Comparison of ENCODE assay signal across 1 cellular context in genomic region chr5:119385136-119386128, GRCh38.
TF ChIP-seq lines count a peak whose summit lies in the region.

No MANE protein-coding gene starts in this region.

TF ChIP-seq in WTC11, 78 proteins besides CTCF, POLR2A, EP300 and RAD21 (continued from another document):
- TF ChIP-seq ZSCAN18 (CRISPR knock-in tag; IDR thresholded peaks at IDR 0.05) = no peak
- TF ChIP-seq USF1 (CRISPR knock-in tag; IDR thresholded peaks at IDR 0.05) = no peak
- no peak for TF ChIP-seq SP1 (CRISPR knock-in tag; conservative IDR thresholded peaks at IDR 0.05)
- no peak for TF ChIP-seq NFE2L1 (CRISPR knock-in tag; IDR thresholded peaks at IDR 0.05)
- no peak for TF ChIP-seq ZNF263 (CRISPR knock-in tag; IDR thresholded peaks at IDR 0.05; ENCODE audit: low read depth)
- TF ChIP-seq GRHL2 (CRISPR knock-in tag; IDR thresholded peaks at IDR 0.05; ENCODE audit: insufficient replicate concordance, severe bottlenecking) = no peak
- TF ChIP-seq RORB (CRISPR knock-in tag; IDR thresholded peaks at IDR 0.05) = no peak
- no peak for TF ChIP-seq CDX4 (CRISPR knock-in tag; IDR thresholded peaks at IDR 0.05; ENCODE audit: borderline replicate concordance)
- no peak for TF ChIP-seq TEAD1 (CRISPR knock-in tag; IDR thresholded peaks at IDR 0.05)
- no peak for TF ChIP-seq ZNF232 (CRISPR knock-in tag; IDR thresholded peaks at IDR 0.05)
- no peak for TF ChIP-seq ATF2 (CRISPR knock-in tag; IDR thresholded peaks at IDR 0.05; ENCODE audit: borderline replicate concordance, low read depth)
